14 cellular contexts compared by ENCODE assay signal in the genomic region with DNA sequence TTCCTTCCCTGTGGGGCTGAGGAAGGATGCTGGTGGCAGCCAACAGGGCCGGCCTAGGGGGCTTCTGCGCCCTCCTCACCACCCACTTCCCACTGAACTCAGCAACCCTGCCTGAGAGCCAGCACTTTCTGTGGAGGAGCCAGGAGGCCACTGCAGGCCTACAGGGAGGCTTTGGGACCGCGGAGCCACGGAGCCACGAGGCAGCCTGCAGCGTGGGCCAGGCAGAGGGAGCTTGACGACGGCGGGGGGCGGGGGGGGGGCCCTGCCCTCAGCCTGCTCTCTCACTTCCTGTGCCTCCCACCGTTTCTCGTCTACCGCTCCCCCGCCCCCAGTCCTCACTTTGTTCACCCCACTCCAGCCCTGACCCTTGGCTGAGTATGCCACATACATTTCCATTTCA.
DNase-seq lines count a peak whose midpoint lies in the region; ATAC-seq, FAIRE-seq and TF ChIP-seq lines count a peak whose summit lies in the region.
"Had no signal": no experiment of that assay in that cellular context is flagged by ENCODE, and none has a peak within 500 bp of the region (broad histone marks: within the 10 kb centered on the region; RNA-seq: fewer than 3 reads in every experiment).

No MANE protein-coding gene starts in this region.

- TF ChIP-seq POLR2A in H1 (IDR thresholded peaks at IDR 0.05; ENCODE audit: control extremely low read depth in 1 of 2, low read depth in 2 of 2, low read length in 2 of 2) (no peak), gastroesophageal sphincter (IDR thresholded peaks at IDR 0.05) (no peak)

- H3K4ac ChIP-seq in H1 (replicated peaks; ENCODE audit: insufficient read length, low read depth, low read length): no peak overlapping the region
- H3K4ac ChIP-seq in neuronal stem cell (ENCODE audit: low read length): no peak overlapping the region

- H3K14ac ChIP-seq in H1 (ENCODE audit: insufficient read length) (no peak overlapping the region), neuronal stem cell (ENCODE audit: low read length) (no peak overlapping the region)

- H4K91ac ChIP-seq in H1 (replicated peaks; ENCODE audit: insufficient read length, low read length) (no peak overlapping the region), neuronal stem cell (ENCODE audit: low read depth, low read length, poor library complexity) (no peak overlapping the region)

- no peaks in the 10 kb centered on the region for H3K4me1 ChIP-seq in left ventricle myocardium inferior
- H3K4me1 ChIP-seq in H1 (replicated peaks in 1 of 4; ENCODE audit: control insufficient read depth in 3 of 4, insufficient read depth in 4 of 4, low read length in 3 of 4): peaks cover 0 to 10% (median 6%) of the 10 kb centered on the region in 4 experiments; a peak in 4 of 7 replicates
- H3K4me1 ChIP-seq in neuronal stem cell (ENCODE audit: control insufficient read depth in 2 of 2, insufficient read depth in 1 of 2, low read depth in 1 of 2, low read length in 2 of 2): peaks cover 12 to 30% of the 10 kb centered on the region in 2 donors
- H3K4me1 ChIP-seq in gastroesophageal sphincter: no peaks in the 10 kb centered on the region

- no peaks in the 10 kb centered on the region for H3K79me2 ChIP-seq in H1 (ENCODE audit: control insufficient read depth in 1 of 2, insufficient read depth in 2 of 2, low read length in 2 of 2)

- CTCF ChIA-PET in H1 (lab: Charles Lee; ENCODE audit: partially characterized antibody): interaction anchor here (0.7 to 5.5 kb wide), 14 partner anchors 9 to 226 kb away, joined by 3 to 95 read pairs (median 3); no protein-coding TSS in a partner anchor

- H3K18ac ChIP-seq in H1 (ENCODE audit: extremely low read depth, low read length) (no peak overlapping the region), neuronal stem cell (ENCODE audit: low read length) (peak overlapping the region; percentile 58)

- H2BK12ac ChIP-seq in H1 (ENCODE audit: low read depth, low read length): no peak overlapping the region
- H2BK12ac ChIP-seq in neuronal stem cell (ENCODE audit: low read length): peak overlapping the region; percentile 76

- H3K36me3 ChIP-seq in left ventricle myocardium inferior (no peaks in the 10 kb centered on the region), H1 (ENCODE audit: control insufficient read depth in 2 of 4, insufficient read depth in 4 of 4, low read length in 3 of 4) (no peaks in the 10 kb centered on the region), neuronal stem cell (replicated peaks in 1 of 2; ENCODE audit: control insufficient read depth in 2 of 2, insufficient read depth in 2 of 2, low read length in 2 of 2) (no peaks in the 10 kb centered on the region), gastroesophageal sphincter (no peaks in the 10 kb centered on the region)

- H4K20me1 ChIP-seq in H1 (replicated peaks in 1 of 2; ENCODE audit: control insufficient read depth in 1 of 2, insufficient read depth in 2 of 2, low read length in 2 of 2): no peaks in the 10 kb centered on the region

- H3K27ac ChIP-seq in left ventricle myocardium inferior (replicated peaks): no peak overlapping the region
- no peak overlapping the region for H3K27ac ChIP-seq in H1 (ENCODE audit: low read depth, low read length)
- H3K27ac ChIP-seq in neuronal stem cell (replicated peaks; ENCODE audit: low read length): no peak overlapping the region
- H3K27ac ChIP-seq in gastroesophageal sphincter: no peak overlapping the region
- H3K27ac ChIP-seq: 22Rv1, A549 had no signal

- H2AFZ ChIP-seq in H1 (ENCODE audit: low read length) (no peak overlapping the region), neuronal stem cell (ENCODE audit: low read length) (peak overlapping the region; percentile 57)

- ATAC-seq in Right ventricle myocardium inferior (no peak), gastroesophageal sphincter (no peak)
- ATAC-seq: CD8-positive, alpha-beta T cell had no signal

- H3K4me2 ChIP-seq in H1 (ENCODE audit: insufficient read depth in 1 of 2, low read depth in 2 of 2, low read length in 2 of 2) (no peak overlapping the region), neuronal stem cell (ENCODE audit: insufficient read depth, low read length, poor library complexity, severe bottlenecking) (no peak overlapping the region)
- H3K4me2 ChIP-seq: A549 had no signal

- H3K56ac ChIP-seq in H1 (replicated peaks; ENCODE audit: insufficient read length, low read depth, low read length): no peak overlapping the region

- no peak overlapping the region for H4K5ac ChIP-seq in H1 (ENCODE audit: insufficient read length, low read depth, low read length)

- peak; percentile 39 for DNase-seq in Right ventricle myocardium inferior (ENCODE audit: missing footprints)
- DNase-seq in left ventricle myocardium inferior: no peak
- DNase-seq in H1 (ENCODE audit: low read depth in 1 of 2, low spot score in 2 of 2): no peak
- no peak for DNase-seq in neuronal stem cell (ENCODE audit: low spot score)
- no peak for DNase-seq in effector CD4-positive, alpha-beta T cell
- DNase-seq in NCI-H2107 treated with DMSO at 0.1 percent for 48 hours (lab: John Stamatoyannopoulos, UW; ENCODE audit: unreplicated experiment): no peak
- DNase-seq in NCI-H1694 (lab: John Stamatoyannopoulos, UW): no peak
- DNase-seq: GF-D8 had no signal

- H3K4me3 ChIP-seq in left ventricle myocardium inferior (no peak overlapping the region), H1 (ENCODE audit: extremely low read depth in 1 of 4, insufficient read depth in 2 of 4, low read depth in 3 of 4, low read length in 4 of 4) (no peak overlapping the region), neuronal stem cell (ENCODE audit: low read length in 2 of 2) (no peak overlapping the region), gastroesophageal sphincter (no peak overlapping the region)
- H3K4me3 ChIP-seq: A549 had no signal

- H2BK15ac ChIP-seq in H1 (ENCODE audit: low read length) (no peak overlapping the region), neuronal stem cell (ENCODE audit: low read length) (peak overlapping the region; percentile 32)

- no peak for TF ChIP-seq RAD21 in H1 (IDR thresholded peaks at IDR 0.05 in 1 of 2, conservative IDR thresholded peaks at IDR 0.05 in 1 of 2; ENCODE audit: low read depth in 2 of 2, low read length in 2 of 2)

- 84% methylated on average over 13 of the region's 15 CpGs; no CpG with 5 or more reads in 1 of the 2 experiments for WGBS in H1 (ENCODE audit: extremely low coverage in 1 of 2, insufficient coverage in 1 of 2, insufficient read length in 1 of 2, insufficient replicate concordance in 2 of 2, low coverage in 1 of 2, low lambda C conversion rate in 2 of 2, missing lambda C conversion rate in 1 of 2), 2 experiments
- no CpG with 5 or more reads among the region's 15 CpGs for WGBS in neuronal stem cell (ENCODE audit: extremely low coverage in 2 of 2, insufficient read length in 2 of 2, insufficient replicate concordance in 1 of 2), 2 donors
- WGBS in gastroesophageal sphincter (ENCODE audit: low coverage in 1 of 2), 2 donors: 39 to 86% methylated on average over 5 to 12 of the region's 15 CpGs

- intact Hi-C loops in Right ventricle myocardium inferior (cut with DNase I): no loop called here
- intact Hi-C loops in left ventricle myocardium inferior (cut with micrococcal nuclease): no loop called here

- TF ChIP-seq EP300 in H1 (IDR thresholded peaks at IDR 0.05; ENCODE audit: borderline replicate concordance in 1 of 2, low read depth in 2 of 2, low read length in 2 of 2) (no peak), gastroesophageal sphincter (IDR thresholded peaks at IDR 0.05) (no peak)

- TF ChIP-seq CTCF in left ventricle myocardium inferior (IDR thresholded peaks at IDR 0.05; ENCODE audit: borderline replicate concordance) (no peak), H1 (IDR thresholded peaks at IDR 0.05; ENCODE audit: control extremely low read depth in 1 of 3, insufficient read depth in 1 of 3, low read depth in 1 of 3, low read length in 3 of 3) (no peak), gastroesophageal sphincter (IDR thresholded peaks at IDR 0.05) (no peak)

- H2BK120ac ChIP-seq in H1 (replicated peaks; ENCODE audit: low read depth, low read length) (no peak overlapping the region), neuronal stem cell (ENCODE audit: low read depth, low read length) (no peak overlapping the region)

- H4K8ac ChIP-seq in H1 (ENCODE audit: extremely low read depth, insufficient read depth, low read length) (peak overlapping the region; percentile 58; the same call in 1 of the 2 replicates), neuronal stem cell (ENCODE audit: low read depth, low read length) (no peak overlapping the region)

- no peak overlapping the region for H2BK5ac ChIP-seq in H1 (ENCODE audit: low read depth, low read length)
- H2BK5ac ChIP-seq in neuronal stem cell (ENCODE audit: low read length): peak overlapping the region; percentile 14

- H3K9ac ChIP-seq in H1 (replicated peaks in 1 of 4; ENCODE audit: extremely low read depth in 1 of 4, low read depth in 3 of 4, low read length in 3 of 4) (no peak overlapping the region), neuronal stem cell (ENCODE audit: low read depth, low read length, poor library complexity) (no peak overlapping the region)

- H3K27me3 ChIP-seq in left ventricle myocardium inferior (ENCODE audit: low read depth) (peaks cover 18% of the 10 kb centered on the region), H1 (replicated peaks in 1 of 4; ENCODE audit: control insufficient read depth in 3 of 4, extremely low read depth in 1 of 4, insufficient read depth in 3 of 4, low read length in 3 of 4) (no peaks in the 10 kb centered on the region), neuronal stem cell (ENCODE audit: control insufficient read depth in 3 of 3, insufficient read depth in 3 of 3, low read depth in 1 of 3, low read length in 3 of 3) (no peaks in the 10 kb centered on the region), gastroesophageal sphincter (no peaks in the 10 kb centered on the region)

- H2AK5ac ChIP-seq in H1 (ENCODE audit: low read depth, low read length) (no peak overlapping the region), neuronal stem cell (ENCODE audit: low read depth, low read length) (peak overlapping the region; percentile 67)

- POLR2A ChIA-PET in H1 (lab: Charles Lee; ENCODE audit: partially characterized antibody): interaction anchor here (0.6 kb wide), 1 partner anchor 69 kb away, joined by 3 read pairs; no protein-coding TSS in a partner anchor

- H3K23ac ChIP-seq in H1 (ENCODE audit: insufficient read length): no peak overlapping the region
- peak overlapping the region; percentile 38 for H3K23ac ChIP-seq in neuronal stem cell (ENCODE audit: low read depth, low read length, poor library complexity)

- FAIRE-seq in H1 (lab: Jason Lieb, UNC): no peak
- FAIRE-seq: A549, H54, HTR-8/SVneo had no signal

- H3K9me3 ChIP-seq in left ventricle myocardium inferior (replicated peaks): no peaks in the 10 kb centered on the region
- no peaks in the 10 kb centered on the region for H3K9me3 ChIP-seq in H1 (ENCODE audit: insufficient read depth in 2 of 2, low read depth in 1 of 2, low read length in 1 of 2)
- no peaks in the 10 kb centered on the region for H3K9me3 ChIP-seq in neuronal stem cell (replicated peaks in 1 of 2; ENCODE audit: control insufficient read depth in 2 of 2, insufficient read depth in 1 of 2, low read depth in 1 of 2, low read length in 2 of 2)
- H3K9me3 ChIP-seq in gastroesophageal sphincter: no peaks in the 10 kb centered on the region
- H3K9me3 ChIP-seq: A549 had no signal

- no peak overlapping the region for H2BK20ac ChIP-seq in H1 (ENCODE audit: low read length)

- H3K23me2 ChIP-seq in H1 (ENCODE audit: low read depth, low read length): no peaks in the 10 kb centered on the region

- no peaks in the 10 kb centered on the region for H3K79me1 ChIP-seq in H1 (ENCODE audit: low read depth, low read length)
- no peaks in the 10 kb centered on the region for H3K79me1 ChIP-seq in neuronal stem cell (ENCODE audit: low read depth, low read length)
